24 cellular contexts compared by ENCODE assay signal in genomic region chr11:114771172-114771571, GRCh38.
"Had no signal": no experiment of that assay in that cellular context is flagged by ENCODE, and none has a peak within 500 bp of the region (broad histone marks: within the 10 kb centered on the region; RNA-seq: fewer than 3 reads in every experiment).

No MANE protein-coding gene starts in this region.

- H3K27ac ChIP-seq: stomach, suprapubic skin, testis, thoracic aorta, thyroid gland, tibial artery, tibial nerve, transverse colon, upper lobe of left lung, upper lobe of right lung, uterus, vagina had no signal

- H3K36me3 ChIP-seq: stomach, suprapubic skin, thoracic aorta, thyroid gland, tibial artery, tibial nerve, transverse colon, upper lobe of left lung, upper lobe of right lung, uterus, vagina had no signal

- H3K4me3 ChIP-seq: stomach, suprapubic skin, testis, thoracic aorta, thyroid gland, tibial artery, tibial nerve, transverse colon, upper lobe of left lung, upper lobe of right lung, uterus, vagina had no signal

- H3K27me3 ChIP-seq: testis, thyroid gland, tibial nerve, transverse colon, upper lobe of left lung, uterus, vagina had no signal

- H3K9me3 ChIP-seq: stomach, suprapubic skin, testis, thoracic aorta, thyroid gland, tibial artery, tibial nerve, transverse colon, upper lobe of left lung, upper lobe of right lung, uterus, vagina had no signal

- DNase-seq: stimulated activated CD4-positive, alpha-beta T cell treated with anti-CD3 and anti-CD28 coated beads, Interleukin-2, amount 100 ng/mL, for 48 hours; stimulated activated CD4-positive, alpha-beta T cell treated with anti-CD3 and anti-CD28 coated beads, Interleukin-4, amount 100 ng/mL, for 1 hour; stimulated activated CD4-positive, alpha-beta T cell treated with anti-CD3 and anti-CD28 coated beads, Interleukin-4, amount 100 ng/mL, for 24 hours; stimulated activated CD4-positive, alpha-beta T cell treated with anti-CD3 and anti-CD28 coated beads, Interleukin-4, amount 100 ng/mL, for 4 hours; stimulated activated CD8-positive, alpha-beta memory T cell treated with anti-CD3 and anti-CD28 coated beads, Interleukin-4, amount 100 ng/mL, for 48 hours; stimulated activated naive B cell treated with anti-CD40 and anti-IgM and Interleukin-4, amounts not matched to agents 10 μg/mL and 1 μg/mL and 100 μg/mL, for 72 hours; stimulated activated naive CD4-positive, alpha-beta T cell; stimulated activated naive CD4-positive, alpha-beta T cell treated with Interleukin-2 at 50 U/mL for 16 hours; stimulated activated naive CD8-positive, alpha-beta T cell treated with anti-CD3 and anti-CD28 coated beads, Interleukin-15, amount 100 ng/mL, for 72 hours; stimulated activated naive CD8-positive, alpha-beta T cell treated with anti-CD3 and anti-CD28 coated beads, Interleukin-15, Interleukin-2, amounts not matched to agents 100 U/mL and 50 U/mL, for 24 hours; stomach; substantia nigra; testis; thyroid gland; tibial artery; transverse colon; trophoblast cell; upper lobe of left lung; upper lobe of right lung; uterus had no signal
